Comparison of ENCODE assay signal across 8 cellular contexts in genomic region chr11:43842021-43842420, GRCh38.
"Had no signal": no experiment of that assay in that cellular context is flagged by ENCODE, and none has a peak within 500 bp of the region (broad histone marks: within the 10 kb centered on the region; RNA-seq: fewer than 3 reads in every experiment).

No MANE protein-coding gene starts in this region.

- H3K4me3 ChIP-seq: GM23248, HAP-1 had no signal

- H3K4me3 Mint-ChIP-seq: HFFc6, IgD-negative memory B cell had no signal

- H3K27ac ChIP-seq: GM23248, HL-60 had no signal

- H3K27ac Mint-ChIP-seq: HFFc6, IgD-negative memory B cell had no signal

- H3K27me3 Mint-ChIP-seq: IgD-negative memory B cell had no signal

- ATAC-seq: HCT116, HepG2 had no signal

- H3K9me3 ChIP-seq: HAP-1 had no signal

- H3K9ac ChIP-seq: GM23248 had no signal

- H3K9me3 Mint-ChIP-seq: HFFc6, IgD-negative memory B cell had no signal

- H2AFZ ChIP-seq: GM23248 had no signal

- DNase-seq: GM23248, HFFc6, KBM-7 had no signal
